Comparison of ENCODE assay signal across 8 cellular contexts in genomic region chr6:16684896-16685554, GRCh38.
DNase-seq lines count a peak whose midpoint lies in the region; ATAC-seq and TF ChIP-seq lines count a peak whose summit lies in the region.

No MANE protein-coding gene starts in this region.

- no peaks in the 10 kb centered on the region for H3K36me3 ChIP-seq in suprapubic skin
- no peaks in the 10 kb centered on the region for H3K36me3 ChIP-seq in Karpas-422 (ENCODE audit: insufficient read depth, low read length)

- H3K4me3 Mint-ChIP-seq in progenitor cell of endocrine pancreas (ENCODE audit: low read depth) = no peak overlapping the region

- H3K9me3 Mint-ChIP-seq in progenitor cell of endocrine pancreas (ENCODE audit: low read depth) = no peaks in the 10 kb centered on the region

- peak; percentile 58 for ATAC-seq in HG03196 (IDR thresholded peaks at IDR 0.05; ENCODE audit: unreplicated experiment)

- WGBS in suprapubic skin = 74% methylated on average over 7 of the region's 7 CpGs

- H3K4me2 ChIP-seq in Karpas-422 (ENCODE audit: low read depth, low read length, poor library complexity, severe bottlenecking) = no peak overlapping the region

- DNase-seq in GM13977 (ENCODE audit: low spot score) (peak; percentile 27), glomerular visceral epithelial cell (ENCODE audit: extremely low spot score) (peak; percentile 89), suprapubic skin (ENCODE audit: low spot score in 2 of 2) (no peak), progenitor cell of endocrine pancreas (ENCODE audit: low spot score, unreplicated experiment) (no peak), HT-29 (ENCODE audit: low spot score) (no peak), Karpas-422 (no peak)
- peak; percentile 89 for DNase-seq in activated CD8-positive, alpha-beta memory T cell treated with anti-CD3 and anti-CD28 coated beads for 24 hours

- no peaks in the 10 kb centered on the region for H3K79me2 ChIP-seq in Karpas-422 (ENCODE audit: low read length)

- H3K4me1 ChIP-seq in suprapubic skin = peaks cover 48% of the 10 kb centered on the region
- no peaks in the 10 kb centered on the region for H3K4me1 ChIP-seq in Karpas-422 (ENCODE audit: low read length)

- TF ChIP-seq EP300 in suprapubic skin (IDR thresholded peaks at IDR 0.05) = no peak

- no peaks in the 10 kb centered on the region for H3K4me1 Mint-ChIP-seq in progenitor cell of endocrine pancreas (ENCODE audit: low read depth)

- H3K4me3 ChIP-seq in suprapubic skin (no peak overlapping the region), Karpas-422 (ENCODE audit: low read length) (no peak overlapping the region)

- in situ Hi-C loops in GM13977 (cut with MboI; ENCODE audit: low pct_unique_long_range_greater_than_20kb, low sequenced_read_pairs, unreplicated experiment) = no loop called here

- H3K9me3 ChIP-seq in suprapubic skin (no peaks in the 10 kb centered on the region), Karpas-422 (ENCODE audit: low read length) (no peaks in the 10 kb centered on the region)

- no peak overlapping the region for H3K27ac Mint-ChIP-seq in progenitor cell of endocrine pancreas

- H3K27me3 Mint-ChIP-seq in progenitor cell of endocrine pancreas = no peaks in the 10 kb centered on the region

- H3K27me3 ChIP-seq in suprapubic skin (no peaks in the 10 kb centered on the region), Karpas-422 (ENCODE audit: low read length) (no peaks in the 10 kb centered on the region)

- no peaks in the 10 kb centered on the region for H4K20me1 ChIP-seq in Karpas-422 (ENCODE audit: insufficient read depth, low read depth, low read length)

- H3K27ac ChIP-seq in suprapubic skin (peak overlapping the region; percentile 66), Karpas-422 (ENCODE audit: low read length) (no peak overlapping the region)

- no peak overlapping the region for H3K9ac ChIP-seq in Karpas-422 (ENCODE audit: low read length)

- H2AFZ ChIP-seq in Karpas-422 (ENCODE audit: low read length) = no peak overlapping the region

- TF ChIP-seq POLR2A in suprapubic skin (IDR thresholded peaks at IDR 0.05) = no peak

- no peaks in the 10 kb centered on the region for H3K9me2 ChIP-seq in Karpas-422 (replicated peaks; ENCODE audit: insufficient read depth, low read length)

- H3K36me3 Mint-ChIP-seq in progenitor cell of endocrine pancreas (ENCODE audit: insufficient read depth) = peaks cover 3% of the 10 kb centered on the region

- TF ChIP-seq CTCF in GM13977 (IDR thresholded peaks at IDR 0.05; ENCODE audit: extremely low read depth, insufficient read depth, missing control alignments) = no peak
- TF ChIP-seq CTCF in suprapubic skin (IDR thresholded peaks at IDR 0.05) = no peak
- TF ChIP-seq CTCF in progenitor cell of endocrine pancreas (IDR thresholded peaks at IDR 0.05; ENCODE audit: unreplicated experiment) = no peak

Comparison
In these comparisons a context has a peak if more than half of its experiments do, and no peak if none do; other contexts are left out.
1. DNase-seq: peak in GM13977 (single experiment), activated CD8-positive, alpha-beta memory T cell treated with anti-CD3 and anti-CD28 coated beads for 24 hours (single experiment) and glomerular visceral epithelial cell (single experiment); none in suprapubic skin (0 of 2), progenitor cell of endocrine pancreas (single experiment), HT-29 (single experiment) and Karpas-422 (single experiment).